Comparison of ENCODE assay signal across 8 cellular contexts in genomic region chr7:68176974-68177373, GRCh38.
DNase-seq lines count a peak whose midpoint lies in the region; ATAC-seq and TF ChIP-seq lines count a peak whose summit lies in the region.

No MANE protein-coding gene starts in this region.

- H3K27ac ChIP-seq in SU-DHL-6 (ENCODE audit: low read depth, low read length): no peak overlapping the region
- H3K27ac ChIP-seq in prostate gland: no peak overlapping the region

- H3K4me1 ChIP-seq in prostate gland (replicated peaks): no peaks in the 10 kb centered on the region

- TF ChIP-seq CTCF in SU-DHL-6 (IDR thresholded peaks at IDR 0.05; ENCODE audit: insufficient read depth, low read length, poor library complexity, severe bottlenecking): peak; percentile 97
- TF ChIP-seq CTCF in prostate gland (IDR thresholded peaks at IDR 0.05): peak; percentile 37 to 79 (median 48)

- H3K79me2 ChIP-seq in SU-DHL-6 (ENCODE audit: insufficient read depth, low read length): no peaks in the 10 kb centered on the region

- H3K9ac ChIP-seq in SU-DHL-6 (ENCODE audit: low read length): no peak overlapping the region

- DNase-seq in Right ventricle myocardium inferior (ENCODE audit: missing footprints) (no peak), cardiac septum (ENCODE audit: low spot score) (no peak), NCI-H1930 (lab: John Stamatoyannopoulos, UW) (peak; percentile 49 to 65), globus pallidus (ENCODE audit: low spot score) (peak; percentile 58), prostate gland (ENCODE audit: low spot score) (peak; percentile 46)

- no peaks in the 10 kb centered on the region for H3F3A ChIP-seq in SU-DHL-6 (ENCODE audit: insufficient read depth)

- no peak for TF ChIP-seq POLR2A in prostate gland (IDR thresholded peaks at IDR 0.05)

- H3K4me3 ChIP-seq in SU-DHL-6 (ENCODE audit: insufficient read depth, low read length, poor library complexity, severe bottlenecking) (no peak overlapping the region), prostate gland (no peak overlapping the region)

- H3K27me3 ChIP-seq in SU-DHL-6 (ENCODE audit: low read length) (no peaks in the 10 kb centered on the region), prostate gland (replicated peaks; ENCODE audit: insufficient read depth) (no peaks in the 10 kb centered on the region)

- intact Hi-C loops in Right ventricle myocardium inferior (cut with DNase I): loop anchor here (10.0 kb wide), 1 partner anchor 1858 kb away; no protein-coding TSS in a partner anchor
- intact Hi-C loops in cardiac septum (cut with DNase I): no loop called here
- intact Hi-C loops in prostate gland (cut with DNase I): no loop called here

- H3K9me3 ChIP-seq in SU-DHL-6 (ENCODE audit: insufficient read depth, low read length): no peaks in the 10 kb centered on the region
- no peaks in the 10 kb centered on the region for H3K9me3 ChIP-seq in prostate gland

- ATAC-seq in Right ventricle myocardium inferior: peak; percentile 56
- no peak for ATAC-seq in GM18520 (IDR thresholded peaks at IDR 0.05; ENCODE audit: unreplicated experiment)
- ATAC-seq in HG02623 (IDR thresholded peaks at IDR 0.05; ENCODE audit: unreplicated experiment): no peak

- H2AFZ ChIP-seq in SU-DHL-6 (ENCODE audit: low read depth, low read length, severe bottlenecking): no peak overlapping the region

- 45% methylated on average over 9 of the region's 9 CpGs for WGBS in prostate gland

- no peak overlapping the region for H3K4me2 ChIP-seq in SU-DHL-6 (ENCODE audit: low read depth, low read length, poor library complexity, severe bottlenecking)

- no peaks in the 10 kb centered on the region for H3K36me3 ChIP-seq in SU-DHL-6 (ENCODE audit: low read length)
- no peaks in the 10 kb centered on the region for H3K36me3 ChIP-seq in prostate gland

- no peaks in the 10 kb centered on the region for H4K20me1 ChIP-seq in SU-DHL-6 (ENCODE audit: low read depth, low read length)

- H3K9me2 ChIP-seq in SU-DHL-6 (replicated peaks; ENCODE audit: insufficient read depth, low read length): no peaks in the 10 kb centered on the region

Comparison
In these comparisons a context has a peak if more than half of its experiments do, and no peak if none do; other contexts are left out.
1. DNase-seq: peak in NCI-H1930 (2 of 2), globus pallidus (single experiment) and prostate gland (single experiment); none in Right ventricle myocardium inferior (single experiment) and cardiac septum (single experiment).